ENCODE assay signal across 8 cellular contexts in the genomic region with DNA sequence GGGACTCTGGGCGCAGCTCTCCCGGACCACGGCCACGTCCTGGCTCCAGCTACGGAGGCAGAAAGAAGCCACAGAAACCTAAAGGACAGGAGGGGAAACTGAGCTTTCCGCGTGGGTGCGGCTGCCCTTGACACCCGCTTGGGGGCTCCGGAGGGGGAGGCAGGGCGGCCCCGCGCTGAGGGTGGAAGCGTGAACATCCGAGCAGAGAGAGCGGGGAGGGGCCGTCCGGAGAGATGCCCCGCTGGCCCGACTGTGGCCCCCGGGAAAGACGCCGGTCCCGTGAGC.
DNase-seq lines count a peak whose midpoint lies in the region; ATAC-seq, FAIRE-seq and TF ChIP-seq lines count a peak whose summit lies in the region.

No MANE protein-coding gene starts in this region.

- DNase-seq in activated CD8-positive, alpha-beta T cell treated with anti-CD3 and anti-CD28 coated beads, Interleukin-2, amount 10 ng/mL, durations not matched to agents 7 days and 5 days: no peak
- DNase-seq in iPS DF 6.9 (ENCODE audit: low read depth, low spot score) (no peak), spleen (no peak), GM12892 (ENCODE audit: insufficient read length) (no peak), NCI-H1694 treated with DMSO at 0.1 percent for 48 hours (lab: John Stamatoyannopoulos, UW) (no peak)

- CTCF ChIA-PET in HEK293 (lab: Yijun Ruan, JAX): interaction anchor here (0.6 to 4.3 kb wide), 44 partner anchors 8 to 1135 kb away, joined by 3 to 29 read pairs (median 5); a partner anchor contains a TSS
- CTCF ChIA-PET in activated CD8-positive, alpha-beta T cell treated with anti-CD3 and anti-CD28 coated beads, Interleukin-2, amount 10 ng/mL, durations not matched to agents 7 days and 5 days (lab: Charles Lee): interaction anchor here (0.8 to 2.4 kb wide), 22 partner anchors 10 to 783 kb away, joined by 3 to 20 read pairs (median 4); no protein-coding TSS in a partner anchor

- peak overlapping the region; percentile 62 for H3K4me3 ChIP-seq in HEK293 (ENCODE audit: low read depth, low read length)
- H3K4me3 ChIP-seq in iPS DF 6.9 (ENCODE audit: low read length): peak overlapping the region; percentile 34
- H3K4me3 ChIP-seq in spleen: peak overlapping the region; percentile 25 to 78 (median 52)

- peak; percentile 28 for ATAC-seq in activated CD8-positive, alpha-beta T cell treated with anti-CD3 and anti-CD28 coated beads, Interleukin-2, amount 10 ng/mL, durations not matched to agents 7 days and 5 days
- no peak for ATAC-seq in GM18505 (IDR thresholded peaks at IDR 0.05; ENCODE audit: unreplicated experiment)
- no peak for ATAC-seq in GM19467 (IDR thresholded peaks at IDR 0.05; ENCODE audit: unreplicated experiment)

- no peaks in the 10 kb centered on the region for H3K36me3 Mint-ChIP-seq in activated CD8-positive, alpha-beta T cell treated with anti-CD3 and anti-CD28 coated beads, Interleukin-2, amount 10 ng/mL, durations not matched to agents 7 days and 5 days (ENCODE audit: low read depth)

- no peak for FAIRE-seq in GM12892 (lab: Jason Lieb, UNC)

- H3K9me3 Mint-ChIP-seq in activated CD8-positive, alpha-beta T cell treated with anti-CD3 and anti-CD28 coated beads, Interleukin-2, amount 10 ng/mL, durations not matched to agents 7 days and 5 days (ENCODE audit: insufficient read depth): no peaks in the 10 kb centered on the region

- TF ChIP-seq CTCF in HEK293 (tag by site-specific recombination; IDR thresholded peaks at IDR 0.05) (no peak), spleen (IDR thresholded peaks at IDR 0.05 in 8 of 11, conservative IDR thresholded peaks at IDR 0.05 in 3 of 11) (no peak)

- H3K4me1 ChIP-seq in HEK293 (ENCODE audit: control insufficient read depth, insufficient read depth, low read length): peaks cover 2% of the 10 kb centered on the region; the same call in 1 of the 2 replicates
- peaks cover 2% of the 10 kb centered on the region for H3K4me1 ChIP-seq in iPS DF 6.9 (ENCODE audit: control insufficient read depth, insufficient read depth, low read length)
- H3K4me1 ChIP-seq in spleen: peaks cover 11 to 41% (median 25%) of the 10 kb centered on the region in 6 donors

- no CpG with 5 or more reads among the region's 24 CpGs for WGBS in iPS DF 6.9 (ENCODE audit: insufficient coverage, insufficient read length)
- WGBS in spleen, 5 donors: 0 to 2% (median 1%) methylated on average over 9 to 24 of the region's 24 CpGs

- peak overlapping the region; percentile 52 for H3K4me3 Mint-ChIP-seq in activated CD8-positive, alpha-beta T cell treated with anti-CD3 and anti-CD28 coated beads, Interleukin-2, amount 10 ng/mL, durations not matched to agents 7 days and 5 days

- peaks cover 38% of the 10 kb centered on the region for H3K27me3 Mint-ChIP-seq in activated CD8-positive, alpha-beta T cell treated with anti-CD3 and anti-CD28 coated beads, Interleukin-2, amount 10 ng/mL, durations not matched to agents 7 days and 5 days (ENCODE audit: low read depth)

- H3K27ac Mint-ChIP-seq in activated CD8-positive, alpha-beta T cell treated with anti-CD3 and anti-CD28 coated beads, Interleukin-2, amount 10 ng/mL, durations not matched to agents 7 days and 5 days: no peak overlapping the region

- no peak for TF ChIP-seq POLR2A in spleen (IDR thresholded peaks at IDR 0.05)
- TF ChIP-seq POLR2A in GM18505 (IDR thresholded peaks at IDR 0.05; ENCODE audit: borderline replicate concordance, extremely low read depth, insufficient read depth, insufficient read length): no peak
- TF ChIP-seq POLR2A in GM12892 (IDR thresholded peaks at IDR 0.05; ENCODE audit: low read depth, low read length): no peak

- H3K27me3 ChIP-seq in iPS DF 6.9 (ENCODE audit: control insufficient read depth, insufficient read depth, low read length) (peaks cover 7% of the 10 kb centered on the region; the same call in 1 of the 2 replicates), spleen (replicated peaks in 1 of 7) (peaks cover 0 to 40% (median 15%) of the 10 kb centered on the region in 7 donors)

- H3K27ac ChIP-seq in HEK293 (ENCODE audit: extremely low read depth, low read depth, low read length) (peak overlapping the region; percentile 20; the same call in 1 of the 2 replicates), iPS DF 6.9 (ENCODE audit: low read length) (no peak overlapping the region), spleen (peak overlapping the region; percentile 27 to 82 (median 70))

- peaks cover 12% of the 10 kb centered on the region for H3K4me1 Mint-ChIP-seq in activated CD8-positive, alpha-beta T cell treated with anti-CD3 and anti-CD28 coated beads, Interleukin-2, amount 10 ng/mL, durations not matched to agents 7 days and 5 days (ENCODE audit: low read depth)

- no peaks in the 10 kb centered on the region for H3K9me3 ChIP-seq in HEK293 (ENCODE audit: control insufficient read depth, insufficient read depth, low read depth, low read length)
- no peaks in the 10 kb centered on the region for H3K9me3 ChIP-seq in iPS DF 6.9 (ENCODE audit: control insufficient read depth, insufficient read depth, low read length)
- H3K9me3 ChIP-seq in spleen: peaks cover 0 to 11% (median 6%) of the 10 kb centered on the region in 8 donors

- no peaks in the 10 kb centered on the region for H3K36me3 ChIP-seq in HEK293 (ENCODE audit: control insufficient read depth in 2 of 2, insufficient read depth in 1 of 2, low read length in 2 of 2)
- H3K36me3 ChIP-seq in iPS DF 6.9 (ENCODE audit: control insufficient read depth, insufficient read depth, low read length): no peaks in the 10 kb centered on the region
- no peaks in the 10 kb centered on the region for H3K36me3 ChIP-seq in spleen

- POLR2A ChIA-PET in HEK293 (lab: Yijun Ruan, JAX): no interaction called here
- POLR2A ChIA-PET in activated CD8-positive, alpha-beta T cell treated with anti-CD3 and anti-CD28 coated beads, Interleukin-2, amount 10 ng/mL, durations not matched to agents 7 days and 5 days (lab: Charles Lee): no interaction called here

- intact Hi-C loops in spleen (cut with DNase I; ENCODE audit: low total_unique reads): loop anchor here (5.0 to 10.0 kb wide), 2 partner anchors 279 to 362 kb away; no protein-coding TSS in a partner anchor

TF ChIP-seq in HEK293, 187 proteins besides CTCF, POLR2A, EP300 and RAD21:
- no peak for TF ChIP-seq SCRT2 (tag by site-specific recombination; IDR thresholded peaks at IDR 0.05)
- no peak for TF ChIP-seq ZNF626 (tag by site-specific recombination; IDR thresholded peaks at IDR 0.05)
- no peak for TF ChIP-seq ZNF48 (tag by site-specific recombination; IDR thresholded peaks at IDR 0.05)
- no peak for TF ChIP-seq MEIS1 (CRISPR knock-in tag; IDR thresholded peaks at IDR 0.05; ENCODE audit: borderline replicate concordance)
- no peak for TF ChIP-seq RBAK (tag by site-specific recombination; IDR thresholded peaks at IDR 0.05)
- TF ChIP-seq ZNF394 (tag by site-specific recombination; IDR thresholded peaks at IDR 0.05; ENCODE audit: borderline replicate concordance): no peak
- TF ChIP-seq, protein P1, sequence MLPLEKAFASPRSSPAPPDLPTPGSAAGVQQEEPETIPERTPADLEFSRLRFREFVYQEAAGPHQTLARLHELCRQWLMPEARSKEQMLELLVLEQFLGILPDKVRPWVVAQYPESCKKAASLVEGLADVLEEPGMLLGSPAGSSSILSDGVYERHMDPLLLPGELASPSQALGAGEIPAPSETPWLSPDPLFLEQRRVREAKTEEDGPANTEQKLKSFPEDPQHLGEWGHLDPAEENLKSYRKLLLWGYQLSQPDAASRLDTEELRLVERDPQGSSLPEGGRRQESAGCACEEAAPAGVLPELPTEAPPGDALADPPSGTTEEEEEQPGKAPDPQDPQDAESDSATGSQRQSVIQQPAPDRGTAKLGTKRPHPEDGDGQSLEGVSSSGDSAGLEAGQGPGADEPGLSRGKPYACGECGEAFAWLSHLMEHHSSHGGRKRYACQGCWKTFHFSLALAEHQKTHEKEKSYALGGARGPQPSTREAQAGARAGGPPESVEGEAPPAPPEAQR (tag by site-specific recombination; IDR thresholded peaks at IDR 0.05): no peak
- no peak for TF ChIP-seq ZNF157 (tag by site-specific recombination; IDR thresholded peaks at IDR 0.05)
- TF ChIP-seq PRDM1 (tag by site-specific recombination; IDR thresholded peaks at IDR 0.05): no peak
- TF ChIP-seq, protein P2, sequence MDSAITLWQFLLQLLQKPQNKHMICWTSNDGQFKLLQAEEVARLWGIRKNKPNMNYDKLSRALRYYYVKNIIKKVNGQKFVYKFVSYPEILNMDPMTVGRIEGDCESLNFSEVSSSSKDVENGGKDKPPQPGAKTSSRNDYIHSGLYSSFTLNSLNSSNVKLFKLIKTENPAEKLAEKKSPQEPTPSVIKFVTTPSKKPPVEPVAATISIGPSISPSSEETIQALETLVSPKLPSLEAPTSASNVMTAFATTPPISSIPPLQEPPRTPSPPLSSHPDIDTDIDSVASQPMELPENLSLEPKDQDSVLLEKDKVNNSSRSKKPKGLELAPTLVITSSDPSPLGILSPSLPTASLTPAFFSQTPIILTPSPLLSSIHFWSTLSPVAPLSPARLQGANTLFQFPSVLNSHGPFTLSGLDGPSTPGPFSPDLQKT (IDR thresholded peaks at IDR 0.05; ENCODE audit: borderline replicate concordance, low read depth, low read length): no peak
- TF ChIP-seq KLF7 (tag by site-specific recombination; IDR thresholded peaks at IDR 0.05; ENCODE audit: borderline replicate concordance): no peak
- no peak for TF ChIP-seq ZNF23 (tag by site-specific recombination; IDR thresholded peaks at IDR 0.05; ENCODE audit: borderline replicate concordance)
- TF ChIP-seq ZNF473 (tag by site-specific recombination; IDR thresholded peaks at IDR 0.05): no peak
